Comparison of ENCODE assay signal across 11 cellular contexts in genomic region chr9:136712690-136713554, GRCh38. TPM values are rescaled to one million over a fixed set of nuclear protein-coding genes. Genes with fewer than 3 reads are reported as not detected.
DNase-seq lines count a peak whose midpoint lies in the region; ATAC-seq and TF ChIP-seq lines count a peak whose summit lies in the region.
"Had no signal": no experiment of that assay in that cellular context is flagged by ENCODE, and none has a peak within 500 bp of the region (broad histone marks: within the 10 kb centered on the region; RNA-seq: fewer than 3 reads in every experiment).

No MANE protein-coding gene starts in this region.

- WGBS in esophagus squamous epithelium, 2 donors: 0% methylated on average over 3 of the region's 57 CpGs; no CpG with 5 or more reads in 1 of the 2 donors
- 3 to 6% (median 5%) methylated on average over 49 to 57 of the region's 57 CpGs for WGBS in ovary, 3 donors

- H3K4me1 ChIP-seq in BE2C (peaks cover 13% of the 10 kb centered on the region), esophagus squamous epithelium (peaks cover 7 to 40% (median 12%) of the 10 kb centered on the region in 3 donors), ovary (ENCODE audit: insufficient read depth) (peaks cover 6% of the 10 kb centered on the region)

- H3K9me3 ChIP-seq in BE2C: no peaks in the 10 kb centered on the region
- no peaks in the 10 kb centered on the region for H3K9me3 ChIP-seq in esophagus squamous epithelium
- no peaks in the 10 kb centered on the region for H3K9me3 ChIP-seq in ovary

- peak overlapping the region; percentile 83 for H3K4me3 ChIP-seq in BE2C (ENCODE audit: low read depth, low read length)
- peak overlapping the region; percentile 19 to 68 (median 48) for H3K4me3 ChIP-seq in esophagus squamous epithelium
- peak overlapping the region; percentile 51 for H3K4me3 ChIP-seq in ovary

- DNase-seq in BE2C (no peak), RWPE1 (ENCODE audit: low spot score) (no peak), esophagus squamous epithelium (lab: John Stamatoyannopoulos, UW) (no peak), ovary (peak in 1 of 5 donors; percentile 51), activated gamma-delta T cell (lab: John Stamatoyannopoulos, UW) (no peak), sciatic nerve (ENCODE audit: low spot score) (no peak)
- DNase-seq in activated CD4-positive, alpha-beta T cell treated with anti-CD3 and anti-CD28 coated beads for 4 hours: no peak
- DNase-seq: T-helper 1 cell had no signal

- peaks cover 17% of the 10 kb centered on the region for H3K36me3 ChIP-seq in BE2C
- H3K36me3 ChIP-seq in esophagus squamous epithelium: no peaks in the 10 kb centered on the region
- H3K36me3 ChIP-seq in ovary: no peaks in the 10 kb centered on the region

- POLR2A ChIA-PET in RWPE1 (lab: Yijun Ruan, JAX; ENCODE audit: low non-redundant PET): interaction anchor here (1.0 kb wide), 1 partner anchor 13 kb away, joined by 5 read pairs; no protein-coding TSS in a partner anchor

- intact Hi-C loops in esophagus squamous epithelium (cut with DNase I) (no loop called here), ovary (cut with DNase I) (no loop called here), sciatic nerve (cut with DNase I) (no loop called here)

- no peaks in the 10 kb centered on the region for H3K27me3 ChIP-seq in BE2C
- H3K27me3 ChIP-seq in esophagus squamous epithelium: peaks cover 0 to 71% (median 3%) of the 10 kb centered on the region in 4 donors
- H3K27me3 ChIP-seq in ovary: no peaks in the 10 kb centered on the region

- no peak for TF ChIP-seq CTCF in BE2C (IDR thresholded peaks at IDR 0.05; ENCODE audit: low read depth, low read length)
- no peak for TF ChIP-seq CTCF in RWPE1 (conservative IDR thresholded peaks at IDR 0.05; ENCODE audit: low read depth)
- no peak for TF ChIP-seq CTCF in esophagus squamous epithelium (IDR thresholded peaks at IDR 0.05)
- no peak for TF ChIP-seq CTCF in ovary (IDR thresholded peaks at IDR 0.05)

- TF ChIP-seq EP300 in ovary (IDR thresholded peaks at IDR 0.05): no peak

- ATAC-seq in GM18909 (IDR thresholded peaks at IDR 0.05; ENCODE audit: poor library complexity, unreplicated experiment): no peak
- ATAC-seq in sciatic nerve: no peak

- CTCF ChIA-PET in RWPE1 (lab: Yijun Ruan, JAX): interaction anchor here (0.6 to 1.9 kb wide), 8 partner anchors 9 to 316 kb away, joined by 3 to 6 read pairs (median 3); no protein-coding TSS in a partner anchor

- H3K27ac ChIP-seq in RWPE1: peak overlapping the region; percentile 0; the same call in 1 of the 2 replicates
- H3K27ac ChIP-seq in esophagus squamous epithelium: peak overlapping the region; percentile 31 to 75 (median 50)
- no peak overlapping the region for H3K27ac ChIP-seq in ovary

- TF ChIP-seq POLR2A in esophagus squamous epithelium (IDR thresholded peaks at IDR 0.05) (no peak), ovary (IDR thresholded peaks at IDR 0.05) (no peak)

RNA-seq across cellular contexts. Expression of gene DIPK1B, which starts 0.6 kb away (rescaled TPM):
- polyA plus RNA-seq in BE2C (2012; ENCODE audit: insufficient read depth, insufficient read length, low read depth): 119 TPM
- total RNA-seq in esophagus squamous epithelium (1 to 10 TPM in 3 of 4 donors, under 1 TPM in 1; 0.48 to 6.3 (median 1.1) TPM), ovary (10 to 100 TPM in 5 of 7 donors, 1 to 10 TPM in 2; 5.2 to 23.4 (median 13.1) TPM), sciatic nerve (11.6 TPM)
- 10 to 100 TPM in 1 of 2 donors, 1 to 10 TPM in 1; 2.9 to 15.0 TPM for polyA plus RNA-seq in ovary
- total RNA-seq: LHCN-M2 had no signal

RNA-seq across cellular contexts. Expression of gene AGPAT2, which starts 25.7 kb away (rescaled TPM):
- polyA plus RNA-seq in BE2C (2012; ENCODE audit: insufficient read depth, insufficient read length, low read depth): 82.5 TPM
- total RNA-seq in esophagus squamous epithelium (10 to 100 TPM; 66.2 to 80.6 (median 75.8) TPM), ovary (10 to 100 TPM; 14.4 to 40.9 (median 24.8) TPM), sciatic nerve (33.9 TPM)
- polyA plus RNA-seq in ovary: 10 to 100 TPM in 1 of 2 donors, 1 to 10 TPM in 1; 6.1 to 23.9 TPM

RNA-seq across cellular contexts. Expression of gene LCN10, which starts 29.8 kb away (rescaled TPM):
- not detected for polyA plus RNA-seq in BE2C (2012; ENCODE audit: insufficient read depth, insufficient read length, low read depth)
- total RNA-seq in esophagus squamous epithelium (1 to 10 TPM in 3 of 4 donors, under 1 TPM in 1; 0.64 to 3.8 (median 2.2) TPM), ovary (10 to 100 TPM in 2 of 7 donors, 1 to 10 TPM in 5; 1.4 to 45.4 (median 4.5) TPM), sciatic nerve (5.5 TPM)
- 10 to 100 TPM in 1 of 2 donors, 1 to 10 TPM in 1; 2.4 to 15.2 TPM for polyA plus RNA-seq in ovary
- total RNA-seq: LHCN-M2 had no signal

RNA-seq across cellular contexts. Expression of gene LCN6, which starts 35.4 kb away (rescaled TPM):
- polyA plus RNA-seq in BE2C (2012; ENCODE audit: insufficient read depth, insufficient read length, low read depth): not detected
- total RNA-seq in esophagus squamous epithelium (1 to 10 TPM in 2 of 4 donors, under 1 TPM in 1, not detected in 1; 0.82 to 6.7 (median 2.5) TPM), ovary (10 to 100 TPM in 3 of 7 donors, 1 to 10 TPM in 4; 1.8 to 59.3 (median 8.3) TPM), sciatic nerve (7.0 TPM)
- 10 to 100 TPM in 1 of 2 donors, 1 to 10 TPM in 1; 1.6 to 33.4 TPM for polyA plus RNA-seq in ovary
- total RNA-seq: LHCN-M2 had no signal

RNA-seq across cellular contexts. Expression of gene LCN8, which starts 45.1 kb away (rescaled TPM):
- polyA plus RNA-seq in BE2C (2012; ENCODE audit: insufficient read depth, insufficient read length, low read depth): not detected
- total RNA-seq in esophagus squamous epithelium (not detected), ovary (1 to 10 TPM in 1 of 7 donors, under 1 TPM in 1, not detected in 5; 0.23 to 3.0 TPM), sciatic nerve (not detected)
- under 1 TPM in 1 of 2 donors, not detected in 1; 0.36 TPM for polyA plus RNA-seq in ovary
- total RNA-seq: aorta, LHCN-M2 had no signal

Comparison
In these comparisons a context has a peak if more than half of its experiments do, and no peak if none do; other contexts are left out.
1. H3K27ac ChIP-seq: peak in RWPE1 (single experiment) and esophagus squamous epithelium (4 of 4); none in ovary (0 of 2).
2. Peak in every context shown above with its lines, with median percentiles within 50 percentile points of each other: H3K4me3 ChIP-seq.